Comparison of ENCODE assay signal across 19 cellular contexts in the genomic region with DNA sequence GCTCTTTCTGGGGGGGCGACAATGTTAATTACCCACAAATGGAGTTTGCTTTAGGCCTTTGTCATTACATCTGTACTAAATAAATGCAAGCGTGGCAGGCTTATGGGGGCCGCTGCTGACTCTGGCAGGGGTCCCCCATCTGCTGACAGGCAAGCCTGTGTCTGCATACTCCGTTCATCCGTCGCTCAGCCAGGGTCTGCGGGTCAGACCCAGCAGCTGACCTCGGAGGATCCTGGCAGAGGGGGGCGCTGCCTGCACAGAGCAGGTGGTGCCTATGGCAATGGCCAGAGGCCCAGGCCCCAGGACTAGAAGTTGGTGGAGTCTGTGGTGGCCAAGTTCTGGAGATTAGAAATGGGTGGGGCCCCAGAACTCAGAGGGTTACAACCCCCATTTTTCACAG. TPM values are rescaled to one million over a fixed set of nuclear protein-coding genes. Genes with fewer than 3 reads are reported as not detected.
DNase-seq lines count a peak whose midpoint lies in the region; FAIRE-seq and TF ChIP-seq lines count a peak whose summit lies in the region.
"Had no signal": no experiment of that assay in that cellular context is flagged by ENCODE, and none has a peak within 500 bp of the region (broad histone marks: within the 10 kb centered on the region; RNA-seq: fewer than 3 reads in every experiment).

No MANE protein-coding gene starts in this region.

- TF ChIP-seq POLR2A in H1 (IDR thresholded peaks at IDR 0.05; ENCODE audit: control extremely low read depth in 1 of 2, low read depth in 2 of 2, low read length in 2 of 2), result no peak

- H3K23me2 ChIP-seq in H1 (ENCODE audit: low read depth, low read length), result no peaks in the 10 kb centered on the region

- peak in 2 of 3 experiments; percentile 11 to 16; a peak in 2 of 4 replicates for TF ChIP-seq CTCF in H1 (IDR thresholded peaks at IDR 0.05; ENCODE audit: control extremely low read depth in 1 of 3, insufficient read depth in 1 of 3, low read depth in 1 of 3, low read length in 3 of 3)

- no peaks in the 10 kb centered on the region for H4K20me1 ChIP-seq in H1 (replicated peaks in 1 of 2; ENCODE audit: control insufficient read depth in 1 of 2, insufficient read depth in 2 of 2, low read length in 2 of 2)
- H4K20me1 ChIP-seq: BLaER1 had no signal

- H4K91ac ChIP-seq in H1 (replicated peaks; ENCODE audit: insufficient read length, low read length), result no peak overlapping the region

- H3K27ac ChIP-seq in H1 (ENCODE audit: low read depth, low read length), result no peak overlapping the region
- H3K27ac ChIP-seq: BLaER1 had no signal

- H3K56ac ChIP-seq in H1 (replicated peaks; ENCODE audit: insufficient read length, low read depth, low read length), result no peak overlapping the region

- no peaks in the 10 kb centered on the region for H3K79me2 ChIP-seq in H1 (ENCODE audit: control insufficient read depth in 1 of 2, insufficient read depth in 2 of 2, low read length in 2 of 2)

- no peak overlapping the region for H3K9ac ChIP-seq in H1 (replicated peaks in 1 of 4; ENCODE audit: extremely low read depth in 1 of 4, low read depth in 3 of 4, low read length in 3 of 4)
- H3K9ac ChIP-seq: BLaER1 had no signal

- H2AFZ ChIP-seq in H1 (ENCODE audit: low read length), result no peak overlapping the region
- H2AFZ ChIP-seq: GM23338 had no signal

- H3K79me1 ChIP-seq in H1 (ENCODE audit: low read depth, low read length), result no peaks in the 10 kb centered on the region

- POLR2A ChIA-PET in H1 (lab: Charles Lee; ENCODE audit: partially characterized antibody), result interaction anchor here (1.0 kb wide), 1 partner anchor 11 kb away, joined by 3 read pairs; no protein-coding TSS in a partner anchor

- no peak overlapping the region for H3K18ac ChIP-seq in H1 (ENCODE audit: extremely low read depth, low read length)

- H2BK12ac ChIP-seq in H1 (ENCODE audit: low read depth, low read length), result no peak overlapping the region

- 89% methylated on average over 9 of the region's 9 CpGs; no CpG with 5 or more reads in 1 of the 2 experiments for WGBS in H1 (ENCODE audit: extremely low coverage in 1 of 2, insufficient coverage in 1 of 2, insufficient read length in 1 of 2, insufficient replicate concordance in 2 of 2, low coverage in 1 of 2, low lambda C conversion rate in 2 of 2, missing lambda C conversion rate in 1 of 2), 2 experiments

- no peaks in the 10 kb centered on the region; a peak in 1 of 7 replicates for H3K27me3 ChIP-seq in H1 (replicated peaks in 1 of 4; ENCODE audit: control insufficient read depth in 3 of 4, extremely low read depth in 1 of 4, insufficient read depth in 3 of 4, low read length in 3 of 4)
- H3K27me3 ChIP-seq: BLaER1 had no signal

- no peak overlapping the region for H3K4me3 ChIP-seq in H1 (ENCODE audit: extremely low read depth in 1 of 4, insufficient read depth in 2 of 4, low read depth in 3 of 4, low read length in 4 of 4)
- H3K4me3 ChIP-seq: A549, BLaER1, GM23338 had no signal

- H2BK120ac ChIP-seq in H1 (replicated peaks; ENCODE audit: low read depth, low read length), result no peak overlapping the region

- H2BK5ac ChIP-seq in H1 (ENCODE audit: low read depth, low read length), result no peak overlapping the region

- no peak overlapping the region for H3K23ac ChIP-seq in H1 (ENCODE audit: insufficient read length)

- no peak overlapping the region for H3K4me2 ChIP-seq in H1 (ENCODE audit: insufficient read depth in 1 of 2, low read depth in 2 of 2, low read length in 2 of 2)
- H3K4me2 ChIP-seq: A549, BLaER1, GM23338 had no signal

- no peak for TF ChIP-seq EP300 in H1 (IDR thresholded peaks at IDR 0.05; ENCODE audit: borderline replicate concordance in 1 of 2, low read depth in 2 of 2, low read length in 2 of 2)

- no peak overlapping the region for H2BK20ac ChIP-seq in H1 (ENCODE audit: low read length)

- H3K14ac ChIP-seq in H1 (ENCODE audit: insufficient read length), result no peak overlapping the region

- H4K8ac ChIP-seq in H1 (ENCODE audit: extremely low read depth, insufficient read depth, low read length), result no peak overlapping the region

- CTCF ChIA-PET in H1 (lab: Charles Lee; ENCODE audit: partially characterized antibody), result interaction anchor here (1.0 to 2.1 kb wide), 2 partner anchors 10 to 13 kb away, joined by 3 to 8 read pairs; no protein-coding TSS in a partner anchor

- H3K4me1 ChIP-seq in H1 (replicated peaks in 1 of 4; ENCODE audit: control insufficient read depth in 3 of 4, insufficient read depth in 4 of 4, low read length in 3 of 4), result peaks cover 0 to 7% (median 5%) of the 10 kb centered on the region in 4 experiments; a peak in 5 of 7 replicates

- no peaks in the 10 kb centered on the region for H3K36me3 ChIP-seq in H1 (ENCODE audit: control insufficient read depth in 2 of 4, insufficient read depth in 4 of 4, low read length in 3 of 4)
- H3K36me3 ChIP-seq: BLaER1 had no signal

- H3K4ac ChIP-seq in H1 (replicated peaks; ENCODE audit: insufficient read length, low read depth, low read length), result no peak overlapping the region

- peak in 72 of 76 experiments; percentile 31 to 92 (median 62) for DNase-seq in HUDEP-2 (lab: John Stamatoyannopoulos, UW; ENCODE audit: unreplicated experiment in 76 of 76)
- DNase-seq in H1 (ENCODE audit: low read depth in 1 of 2, low spot score in 2 of 2), result no peak
- DNase-seq in mesenteric fat pad (ENCODE audit: low spot score), result peak; percentile 71
- no peak for DNase-seq in RPMI8226
- DNase-seq in effector CD8-positive, alpha-beta T cell (lab: John Stamatoyannopoulos, UW), result no peak
- DNase-seq in stimulated activated CD4-positive, alpha-beta T cell treated with anti-CD3 and anti-CD28 coated beads, Interleukin-4, amount 100 ng/mL, for 24 hours, result no peak
- DNase-seq: AML-193; Caco-2; CD8-positive, alpha-beta memory T cell; DND-41; GDM1; HCEC 1CT; IMR-90; KG1 had no signal

- TF ChIP-seq RAD21 in H1 (IDR thresholded peaks at IDR 0.05 in 1 of 2, conservative IDR thresholded peaks at IDR 0.05 in 1 of 2; ENCODE audit: low read depth in 2 of 2, low read length in 2 of 2), result peak; percentile 25 to 56; a peak in 2 of 4 replicates

- no peak overlapping the region for H4K5ac ChIP-seq in H1 (ENCODE audit: insufficient read length, low read depth, low read length)

- FAIRE-seq in H1 (lab: Jason Lieb, UNC), result no peak
- FAIRE-seq: A549, GM12892, GM19239 had no signal

- H2AK5ac ChIP-seq in H1 (ENCODE audit: low read depth, low read length), result no peak overlapping the region

- H3K9me3 ChIP-seq in H1 (ENCODE audit: insufficient read depth in 2 of 2, low read depth in 1 of 2, low read length in 1 of 2), result peaks cover 0 to 3% of the 10 kb centered on the region in 2 experiments; a peak in 2 of 4 replicates
- H3K9me3 ChIP-seq: A549, Caco-2 had no signal

- no peak overlapping the region for H2BK15ac ChIP-seq in H1 (ENCODE audit: low read length)

TF ChIP-seq in H1, 55 proteins besides CTCF, POLR2A, EP300 and RAD21 (continues in another document):
- TF ChIP-seq, protein P1, sequence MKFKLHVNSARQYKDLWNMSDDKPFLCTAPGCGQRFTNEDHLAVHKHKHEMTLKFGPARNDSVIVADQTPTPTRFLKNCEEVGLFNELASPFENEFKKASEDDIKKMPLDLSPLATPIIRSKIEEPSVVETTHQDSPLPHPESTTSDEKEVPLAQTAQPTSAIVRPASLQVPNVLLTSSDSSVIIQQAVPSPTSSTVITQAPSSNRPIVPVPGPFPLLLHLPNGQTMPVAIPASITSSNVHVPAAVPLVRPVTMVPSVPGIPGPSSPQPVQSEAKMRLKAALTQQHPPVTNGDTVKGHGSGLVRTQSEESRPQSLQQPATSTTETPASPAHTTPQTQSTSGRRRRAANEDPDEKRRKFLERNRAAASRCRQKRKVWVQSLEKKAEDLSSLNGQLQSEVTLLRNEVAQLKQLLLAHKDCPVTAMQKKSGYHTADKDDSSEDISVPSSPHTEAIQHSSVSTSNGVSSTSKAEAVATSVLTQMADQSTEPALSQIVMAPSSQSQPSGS (IDR thresholded peaks at IDR 0.05; ENCODE audit: low read length), result no peak
- TF ChIP-seq JUN (IDR thresholded peaks at IDR 0.05; ENCODE audit: low read depth, low read length), result no peak
- no peak for TF ChIP-seq RXRA (IDR thresholded peaks at IDR 0.05; ENCODE audit: insufficient read depth, low read depth, low read length)
- no peak for TF ChIP-seq KDM5A (IDR thresholded peaks at IDR 0.05; ENCODE audit: low read length)
- TF ChIP-seq SIX5 (IDR thresholded peaks at IDR 0.05; ENCODE audit: low read depth, low read length), result no peak

RNA-seq across cellular contexts. Expression of a gene that starts 31.2 kb away (rescaled TPM):
- total RNA-seq in H1 (2021; fragmentation: NEBNext Ultra II Directional; extraction: Animal tissue kit (Norgen Biotek cat#: 25700)), result 3.6 and 5.5 TPM in 2 replicates
- polyA plus RNA-seq in H1 (2011; rRNA removed), result 4.8 and 5.8 TPM in 2 replicates
- polyA plus RNA-seq in H1 (2011; cell fraction: cytosol; rRNA removed), result 6.0 TPM
- polyA plus RNA-seq in H1 (2011; cell fraction: nucleus; rRNA removed), result 8.8 TPM
- polyA plus RNA-seq in H1 (2012, experiment 1 of 2), result 5.3 to 9.5 TPM (median 6.2 TPM) in 4 replicates
- polyA plus RNA-seq in H1 (2012, experiment 2 of 2), result 3.2 TPM
- polyA plus RNA-seq in H1 (2013, experiment 1 of 2), result 5.0 TPM
- 6.0 TPM for polyA plus RNA-seq in H1 (2013, experiment 2 of 2)
- polyA minus RNA-seq in H1 (2011; rRNA and poly(A)+ RNA removed), result 10.5 and 14.2 TPM in 2 replicates
- 5.3 TPM for polyA minus RNA-seq in H1 (2011; cell fraction: cytosol; rRNA and poly(A)+ RNA removed)
- polyA minus RNA-seq in H1 (2011; cell fraction: nucleus; rRNA and poly(A)+ RNA removed), result 4.1 TPM
- total RNA-seq in mesenteric fat pad, result 0.45 TPM
- polyA plus RNA-seq: CD8-positive, alpha-beta memory T cell had no signal

Comparison
In these comparisons a context has a peak if more than half of its experiments do, and no peak if none do; other contexts are left out.
1. DNase-seq: peak in HUDEP-2 (72 of 76) and mesenteric fat pad (single experiment); none in H1 (0 of 2), RPMI8226 (single experiment), effector CD8-positive, alpha-beta T cell (single experiment) and stimulated activated CD4-positive, alpha-beta T cell treated with anti-CD3 and anti-CD28 coated beads, Interleukin-4, amount 100 ng/mL, for 24 hours (single experiment).